Comparison of ENCODE assay signal across 8 cellular contexts in genomic region chr5:163505475-163506457, GRCh38. TPM values are rescaled to one million over a fixed set of nuclear protein-coding genes. Genes with fewer than 3 reads are reported as not detected.
DNase-seq lines count a peak whose midpoint lies in the region; ATAC-seq and TF ChIP-seq lines count a peak whose summit lies in the region.

Gene MAT2B (plus strand): TSS chr5:163505619. CDS start chr5:163505687, 68 bp downstream.

- H3K27me3 ChIP-seq in DND-41 (ENCODE audit: insufficient read depth, low read length, poor library complexity) (no peaks in the 10 kb centered on the region), Peyer's patch (no peaks in the 10 kb centered on the region)

- TF ChIP-seq CTCF in DND-41 (IDR thresholded peaks at IDR 0.05; ENCODE audit: borderline replicate concordance, extremely low read depth, low read length, poor library complexity, severe bottlenecking) (peak; percentile 61), Peyer's patch (IDR thresholded peaks at IDR 0.05) (peak in 5 of 6 experiments; percentile 27 to 52 (median 47))

- H3K27ac ChIP-seq in DND-41 (ENCODE audit: low read length) (peak within 1 kb of the TSS; percentile 90), KOPT-K1 (ENCODE audit: low read depth, low read length, poor library complexity, severe bottlenecking) (peak within 1 kb of the TSS; percentile 83), Peyer's patch (peak within 1 kb of the TSS; percentile 91 to 100 (median 98))

- H3K9ac ChIP-seq in DND-41 (ENCODE audit: low read depth, low read length), result peak within 1 kb of the TSS; percentile 70

- H4K20me1 ChIP-seq in DND-41 (ENCODE audit: insufficient read depth, low read length), result peaks cover 11% of the 10 kb centered on the region; the same call in 1 of the 2 replicates

- peak within 1 kb of the TSS; percentile 70 for H2AFZ ChIP-seq in DND-41 (ENCODE audit: low read depth, low read length)

- H3K36me3 ChIP-seq in DND-41 (ENCODE audit: insufficient read depth, low read length) (no peaks in the 10 kb centered on the region), KOPT-K1 (ENCODE audit: insufficient read depth, low read length) (no peaks in the 10 kb centered on the region), Peyer's patch (no peaks in the 10 kb centered on the region)

- peak; percentile 95 to 97 for TF ChIP-seq POLR2A in Peyer's patch (IDR thresholded peaks at IDR 0.05)

- H3K4me3 ChIP-seq in DND-41 (ENCODE audit: low read depth in 1 of 2, low read length in 2 of 2), result peak within 1 kb of the TSS; percentile 52 to 83
- H3K4me3 ChIP-seq in Peyer's patch, result peak within 1 kb of the TSS; percentile 58 to 94 (median 78)

- H3K4me2 ChIP-seq in DND-41 (ENCODE audit: insufficient read depth, low read length), result peak within 1 kb of the TSS; percentile 72

- ATAC-seq in DND-41 (ENCODE audit: insufficient read depth, low read depth), result peak; percentile 88
- ATAC-seq in GM21786 (IDR thresholded peaks at IDR 0.05; ENCODE audit: unreplicated experiment), result peak; percentile 80
- peak; percentile 97 for ATAC-seq in esophagus mucosa

- no peaks in the 10 kb centered on the region for H3K9me3 ChIP-seq in DND-41 (ENCODE audit: insufficient read depth, low read length, severe bottlenecking)
- H3K9me3 ChIP-seq in KOPT-K1 (ENCODE audit: insufficient read depth, low read length, poor library complexity, severe bottlenecking), result no peaks in the 10 kb centered on the region
- H3K9me3 ChIP-seq in Peyer's patch, result no peaks in the 10 kb centered on the region

- H3K4me1 ChIP-seq in DND-41 (ENCODE audit: insufficient read depth, low read length) (peaks cover 33% of the 10 kb centered on the region), Peyer's patch (peaks cover 0 to 33% (median 12%) of the 10 kb centered on the region in 4 donors)

- H3K79me2 ChIP-seq in DND-41 (ENCODE audit: insufficient read depth, low read length), result peaks cover 71% of the 10 kb centered on the region

- peak; percentile 90 for DNase-seq in DND-41
- DNase-seq in Peyer's patch, result peak; percentile 94 to 98 (median 98)
- peak; percentile 94 to 96 for DNase-seq in activated T-cell treated with anti-CD3 and anti-CD28 coated beads, Interleukin-2, amount 50 U/mL, for 48 hours
- peak; percentile 96 for DNase-seq in myocyte (ENCODE audit: low read depth)
- peak; percentile 92 for DNase-seq in stimulated activated CD8-positive, alpha-beta memory T cell treated with anti-CD3 and anti-CD28 coated beads, Interleukin-7, amount 100 ng/mL, for 48 hours (ENCODE audit: extremely low read depth in 1 of 2, low read depth in 1 of 2)

RNA-seq across cellular contexts. Expression of gene MAT2B, which starts in this region (rescaled TPM):
- total RNA-seq in Peyer's patch (10 to 100 TPM; 34.6 to 65.3 (median 51.1) TPM), esophagus mucosa (32.5 TPM), myocyte (58.7 and 62.7 TPM in 2 replicates)
- polyA plus RNA-seq in myocyte (2012), result 51.3 TPM

Comparison
In these comparisons a context has a peak if more than half of its experiments do, and no peak if none do; other contexts are left out.
1. Peak in every context shown above with its lines: DNase-seq, ATAC-seq, H3K4me3 ChIP-seq and H3K27ac ChIP-seq.